In the genomic region with DNA sequence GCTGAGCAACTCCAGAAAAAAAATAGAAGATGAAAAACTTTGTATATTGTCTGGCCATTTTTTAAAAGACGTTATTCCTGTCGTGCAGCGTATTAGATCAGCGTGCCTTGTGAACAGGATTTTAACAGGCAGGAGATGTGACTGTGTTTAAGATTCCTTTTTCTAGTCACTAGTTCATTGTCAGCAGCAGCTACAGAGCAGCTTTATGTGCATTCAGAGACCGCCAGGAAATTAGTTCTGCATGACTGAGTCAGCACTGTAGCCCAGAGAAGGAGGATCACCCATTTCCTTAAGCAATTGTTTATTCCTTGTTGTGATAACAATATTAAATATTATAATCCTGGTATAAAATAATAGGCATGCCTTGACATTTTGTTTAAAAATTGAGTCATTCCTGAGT, we compare ENCODE assay signal across 13 cellular contexts.
DNase-seq lines count a peak whose midpoint lies in the region; ATAC-seq and TF ChIP-seq lines count a peak whose summit lies in the region.
"Had no signal": no experiment of that assay in that cellular context is flagged by ENCODE, and none has a peak within 500 bp of the region (broad histone marks: within the 10 kb centered on the region; RNA-seq: fewer than 3 reads in every experiment).

No MANE protein-coding gene starts in this region.

- DNase-seq in NCI-H510A treated with DMSO at 0.1 percent for 48 hours (lab: John Stamatoyannopoulos, UW) (peak; percentile 57), NCI-H510A (lab: John Stamatoyannopoulos, UW) (no peak), NCI-H774 (lab: John Stamatoyannopoulos, UW) (peak; percentile 81), foreskin fibroblast (peak; percentile 47 to 81), middle frontal gyrus (ENCODE audit: extremely low spot score, low spot score) (no peak), ACHN (no peak)
- DNase-seq: activated CD4-positive, alpha-beta T cell treated with anti-CD3 and anti-CD28 coated beads for 1 hour; activated naive CD8-positive, alpha-beta T cell treated with anti-CD3 and anti-CD28 coated beads, Interleukin-2, amount 10 ng/mL, durations not matched to agents 7 days and 5 days; NCI-H226 had no signal

- H3K4me3 ChIP-seq in foreskin fibroblast (ENCODE audit: low read depth in 1 of 2, low read length in 2 of 2), result no peak overlapping the region
- H3K4me3 ChIP-seq: A549, esophagus muscularis mucosa had no signal

- no peak for ATAC-seq in HG03457 (IDR thresholded peaks at IDR 0.05; ENCODE audit: unreplicated experiment)
- ATAC-seq in activated CD4-positive, CD25-positive, alpha-beta regulatory T cell treated with anti-CD3 and anti-CD28 coated beads, Interleukin-2, amount 50 U/mL, for 24 hours, result no peak
- ATAC-seq: A549 had no signal

- TF ChIP-seq CTCF in foreskin fibroblast (IDR thresholded peaks at IDR 0.05; ENCODE audit: low read depth, low read length), result no peak

- in situ Hi-C loops in ACHN (cut with HindIII; ENCODE audit: low pct_ligation_motif_present, low pct_unique_long_range_greater_than_20kb, low sequenced_read_pairs), result no loop called here

Comparison
In these comparisons a context has a peak if more than half of its experiments do, and no peak if none do; other contexts are left out.
1. DNase-seq: peak in NCI-H510A treated with DMSO at 0.1 percent for 48 hours (single experiment), NCI-H774 (single experiment) and foreskin fibroblast (2 of 2); none in NCI-H510A (single experiment), middle frontal gyrus (single experiment) and ACHN (single experiment).